Comparison of ENCODE assay signal across 15 cellular contexts in genomic region chr6:10495014-10495413, GRCh38. TPM values are rescaled to one million over a fixed set of nuclear protein-coding genes. Genes with fewer than 3 reads are reported as not detected.
DNase-seq lines count a peak whose midpoint lies in the region; ATAC-seq, FAIRE-seq and TF ChIP-seq lines count a peak whose summit lies in the region.
"Had no signal": no experiment of that assay in that cellular context is flagged by ENCODE, and none has a peak within 500 bp of the region (broad histone marks: within the 10 kb centered on the region; RNA-seq: fewer than 3 reads in every experiment).

No MANE protein-coding gene starts in this region.

- DNase-seq in HepG2 (ENCODE audit: low spot score) (no peak), right lobe of liver (no peak), GM23248 (peak; percentile 9), T-helper 17 cell (no peak), nucleus accumbens (lab: John Stamatoyannopoulos, UW) (no peak), middle frontal gyrus (ENCODE audit: extremely low spot score, low spot score) (no peak)
- DNase-seq in activated CD8-positive, alpha-beta memory T cell treated with anti-CD3 and anti-CD28 coated beads, Interleukin-2, amount 50 U/mL, for 4 hours, result no peak
- DNase-seq: BE2C; Caco-2; CD8-positive, alpha-beta memory T cell; GOT3; H9; IMR-90 had no signal

- no TSS peak for BruUV-seq in HepG2 (replicated peaks; lab: Mats Ljungman, UMichigan)

- H3K36me3 ChIP-seq in HepG2 (replicated peaks in 1 of 2; ENCODE audit: control insufficient read depth in 1 of 2, insufficient read depth in 2 of 2, low read length in 2 of 2), result no peaks in the 10 kb centered on the region
- no peaks in the 10 kb centered on the region for H3K36me3 ChIP-seq in right lobe of liver
- H3K36me3 ChIP-seq in GM23248 (ENCODE audit: low read depth), result no peaks in the 10 kb centered on the region
- H3K36me3 ChIP-seq: BE2C had no signal

- H3K27ac ChIP-seq in HepG2 (ENCODE audit: extremely low read length, insufficient read depth, low read length) (no peak overlapping the region), right lobe of liver (no peak overlapping the region), GM23248 (no peak overlapping the region)

- intact Hi-C loops in HepG2 (cut with micrococcal nuclease; ENCODE audit: unreplicated experiment), result no loop called here
- intact Hi-C loops in right lobe of liver (cut with DNase I), result no loop called here

- no peaks in the 10 kb centered on the region for H3K4me1 ChIP-seq in HepG2 (ENCODE audit: insufficient read depth, low read length)
- H3K4me1 ChIP-seq in right lobe of liver, result no peaks in the 10 kb centered on the region
- no peaks in the 10 kb centered on the region for H3K4me1 ChIP-seq in GM23248 (ENCODE audit: insufficient read depth)
- H3K4me1 ChIP-seq: BE2C, Caco-2 had no signal

- H3K36me3 Mint-ChIP-seq in T-helper 17 cell (ENCODE audit: low read depth), result no peaks in the 10 kb centered on the region
- H3K36me3 Mint-ChIP-seq: CD8-positive, alpha-beta memory T cell had no signal

- no peaks in the 10 kb centered on the region for H4K20me1 ChIP-seq in HepG2 (ENCODE audit: insufficient read depth, low read length)
- no peaks in the 10 kb centered on the region for H4K20me1 ChIP-seq in GM23248 (ENCODE audit: insufficient read depth)

- no peak overlapping the region for H2AFZ ChIP-seq in HepG2 (ENCODE audit: low read length)
- no peak overlapping the region for H2AFZ ChIP-seq in GM23248

- no peak for TF ChIP-seq RAD21 in HepG2 (CRISPR knock-in tag; IDR thresholded peaks at IDR 0.05)

- 74% methylated on average over 14 of the region's 14 CpGs for WGBS in HepG2 (ENCODE audit: low lambda C conversion rate)
- WGBS in right lobe of liver (ENCODE audit: insufficient coverage, low coverage, low lambda C conversion rate, missing lambda C conversion rate), result 53% methylated on average over 13 of the region's 14 CpGs
- 3% methylated on average over 14 of the region's 14 CpGs for WGBS in GM23248 (ENCODE audit: low coverage in 1 of 2, low lambda C conversion rate in 2 of 2, missing lambda C conversion rate in 2 of 2), 2 experiments

- no peak overlapping the region for H3K4me3 Mint-ChIP-seq in T-helper 17 cell
- H3K4me3 Mint-ChIP-seq: CD8-positive, alpha-beta memory T cell; H9 had no signal

- TF ChIP-seq EP300 in HepG2 (IDR thresholded peaks at IDR 0.05; ENCODE audit: low read depth in 2 of 2, low read length in 2 of 2), result no peak
- no peak for TF ChIP-seq EP300 in HepG2 (CRISPR knock-in tag; IDR thresholded peaks at IDR 0.05; ENCODE audit: borderline replicate concordance)

- no peak overlapping the region for H3K4me3 ChIP-seq in HepG2 (replicated peaks in 1 of 3; ENCODE audit: insufficient read depth in 1 of 3, low read depth in 2 of 3, low read length in 3 of 3)
- no peak overlapping the region for H3K4me3 ChIP-seq in right lobe of liver
- H3K4me3 ChIP-seq in GM23248, result no peak overlapping the region

- peak overlapping the region; percentile 16 for H3K27ac Mint-ChIP-seq in T-helper 17 cell
- H3K27ac Mint-ChIP-seq: H9 had no signal

- ATAC-seq in HepG2 (peak; percentile 28; the same call in 2 of the 3 replicates), right lobe of liver (no peak), T-helper 17 cell (no peak)

- H3K4me1 Mint-ChIP-seq in T-helper 17 cell, result no peaks in the 10 kb centered on the region
- H3K4me1 Mint-ChIP-seq: CD8-positive, alpha-beta memory T cell; H9 had no signal

- peaks cover 43% of the 10 kb centered on the region for H3K27me3 Mint-ChIP-seq in T-helper 17 cell

- no peak overlapping the region for H3K4me2 ChIP-seq in HepG2 (ENCODE audit: low read depth, low read length)
- no peak overlapping the region for H3K4me2 ChIP-seq in GM23248 (ENCODE audit: unreplicated experiment)

- H3K9me2 ChIP-seq in GM23248 (ENCODE audit: insufficient read depth), result no peaks in the 10 kb centered on the region

- no peak overlapping the region for H3K9ac ChIP-seq in HepG2 (ENCODE audit: insufficient read depth, low read depth, low read length)
- no peak overlapping the region for H3K9ac ChIP-seq in GM23248

- CTCF ChIA-PET in HepG2 (lab: Yijun Ruan, JAX; ENCODE audit: low intra/inter-chr PET ratio, low total read pairs), result no interaction called here

- no peaks in the 10 kb centered on the region for H3K9me3 ChIP-seq in HepG2 (ENCODE audit: low read length)
- H3K9me3 ChIP-seq in right lobe of liver, result no peaks in the 10 kb centered on the region
- H3K9me3 ChIP-seq in GM23248 (ENCODE audit: low read depth), result no peaks in the 10 kb centered on the region
- no peaks in the 10 kb centered on the region for H3K9me3 ChIP-seq in T-helper 17 cell (ENCODE audit: control insufficient read depth, low read length, poor library complexity, severe bottlenecking)
- H3K9me3 ChIP-seq: BE2C, Caco-2 had no signal

- in situ Hi-C loops in HepG2 (cut with HindIII; ENCODE audit: extremely low pct_ligation_motif_present, low pct_unique_long_range_greater_than_20kb), result loop anchor here (25.0 kb wide), 1 partner anchor 567 kb away; no protein-coding TSS in a partner anchor
- in situ Hi-C loops in GM23248 (cut with MboI), result no loop called here

- TF ChIP-seq CTCF in HepG2 (CRISPR knock-in tag; IDR thresholded peaks at IDR 0.05), result no peak
- TF ChIP-seq CTCF in right lobe of liver (IDR thresholded peaks at IDR 0.05), result no peak

- TF ChIP-seq POLR2A in HepG2 (IDR thresholded peaks at IDR 0.05; ENCODE audit: insufficient read depth in 1 of 2, low read depth in 2 of 2, low read length in 2 of 2) (no peak), right lobe of liver (IDR thresholded peaks at IDR 0.05) (no peak)

- H3K27me3 ChIP-seq in HepG2 (ENCODE audit: control insufficient read depth in 1 of 2, insufficient read depth in 2 of 2, low read length in 2 of 2), result peaks cover 0 to 28% of the 10 kb centered on the region in 2 experiments; a peak in 2 of 5 replicates
- H3K27me3 ChIP-seq in right lobe of liver, result no peaks in the 10 kb centered on the region
- H3K27me3 ChIP-seq in GM23248 (replicated peaks; ENCODE audit: insufficient read depth), result no peaks in the 10 kb centered on the region; the same call in 1 of the 2 replicates
- H3K27me3 ChIP-seq: BE2C had no signal

- no peak for FAIRE-seq in HepG2 (lab: Jason Lieb, UNC)
- FAIRE-seq: A204.1, GM12891 had no signal

- H3K79me2 ChIP-seq in HepG2 (ENCODE audit: insufficient read depth, low read length), result no peaks in the 10 kb centered on the region
- no peaks in the 10 kb centered on the region for H3K79me2 ChIP-seq in GM23248 (ENCODE audit: insufficient read depth)

- POLR2A ChIA-PET in HepG2 (lab: Yijun Ruan, JAX), result no interaction called here

- no peaks in the 10 kb centered on the region for H3F3A ChIP-seq in GM23248 (ENCODE audit: insufficient read depth)

TF ChIP-seq in HepG2, 621 proteins besides CTCF, POLR2A, EP300 and RAD21 (continues in another document):
- TF ChIP-seq ZNF143 (CRISPR knock-in tag; IDR thresholded peaks at IDR 0.05), result no peak
- TF ChIP-seq ZNF652 (CRISPR knock-in tag; IDR thresholded peaks at IDR 0.05; ENCODE audit: borderline replicate concordance, low read depth), result no peak

RNA-seq across cellular contexts. Expression of gene GCNT2, which starts 26.1 kb away (rescaled TPM):
- total RNA-seq in HepG2 (2016; rRNA removed; fragmentation: Illumina TruSeq; extraction: Trizol), result 25.1 and 31.9 TPM in 2 replicates
- 3.4 and 3.6 TPM in 2 replicates for total RNA-seq in HepG2 (2016; cell fraction: cytosol; rRNA removed; fragmentation: Illumina TruSeq; extraction: Trizol; ENCODE audit: low read depth)
- total RNA-seq in HepG2 (2016; cell fraction: insoluble cytoplasmic fraction; rRNA removed; fragmentation: Illumina TruSeq; extraction: Trizol), result 27.9 and 31.1 TPM in 2 replicates
- total RNA-seq in HepG2 (2016; cell fraction: membrane; rRNA removed; fragmentation: Illumina TruSeq; extraction: Trizol), result 14.4 and 15.6 TPM in 2 replicates
- total RNA-seq in HepG2 (2016; cell fraction: nucleus; rRNA removed; fragmentation: Illumina TruSeq; extraction: Trizol), result 41.4 and 42.7 TPM in 2 replicates
- polyA plus RNA-seq in HepG2 (2011; rRNA removed), result 9.7 and 11.8 TPM in 2 replicates
- polyA plus RNA-seq in HepG2 (2011; cell fraction: cytosol; rRNA removed), result 7.1 and 9.4 TPM in 2 replicates
- 4.6 and 5.1 TPM in 2 replicates for polyA plus RNA-seq in HepG2 (2011; cell fraction: nucleus; rRNA removed)
- polyA plus RNA-seq in HepG2 (2012), result 13.4 and 15.6 TPM in 2 replicates
- polyA plus RNA-seq in HepG2 (2016; cell fraction: cytosol; fragmentation: Illumina TruSeq; extraction: Trizol; ENCODE audit: low read depth), result 1.1 and 1.4 TPM in 2 replicates
- polyA plus RNA-seq in HepG2 (2016; cell fraction: insoluble cytoplasmic fraction; fragmentation: Illumina TruSeq; extraction: Trizol; ENCODE audit: low read depth), result 14.2 and 17.2 TPM in 2 replicates
- 5.6 and 6.3 TPM in 2 replicates for polyA plus RNA-seq in HepG2 (2016; cell fraction: membrane; fragmentation: Illumina TruSeq; extraction: Trizol; ENCODE audit: low read depth)
- 22.6 and 25.7 TPM in 2 replicates for polyA plus RNA-seq in HepG2 (2016; cell fraction: nucleus; fragmentation: Illumina TruSeq; extraction: Trizol; ENCODE audit: insufficient read depth, low read depth)
- polyA minus RNA-seq in HepG2 (2011; rRNA and poly(A)+ RNA removed; ENCODE audit: low replicate concordance), result 10.4 and 10.7 TPM in 2 replicates
- polyA minus RNA-seq in HepG2 (2011; cell fraction: cytosol; rRNA and poly(A)+ RNA removed), result 12.4 and 12.9 TPM in 2 replicates
- 21.4 and 26.1 TPM in 2 replicates for polyA minus RNA-seq in HepG2 (2011; cell fraction: nucleus; rRNA and poly(A)+ RNA removed)
- total RNA-seq in right lobe of liver, result 10 to 100 TPM in 2 of 6 experiments, 1 to 10 TPM in 4; 6.6 to 10.5 (median 9.3) TPM
- not detected in 2 replicates for total RNA-seq in GM23248 (2014; rRNA removed; shearing (Covaris generic))
- 0.06 TPM in 1 of 2 replicates, not detected in the other for polyA plus RNA-seq in GM23248 (2016; fragmentation: Nextera tagmentation; extraction: Ambion mirVana)
- total RNA-seq in T-helper 17 cell, result 1 to 10 TPM; 2.9 to 4.0 TPM
